8 cellular contexts compared by ENCODE assay signal in the genomic region with DNA sequence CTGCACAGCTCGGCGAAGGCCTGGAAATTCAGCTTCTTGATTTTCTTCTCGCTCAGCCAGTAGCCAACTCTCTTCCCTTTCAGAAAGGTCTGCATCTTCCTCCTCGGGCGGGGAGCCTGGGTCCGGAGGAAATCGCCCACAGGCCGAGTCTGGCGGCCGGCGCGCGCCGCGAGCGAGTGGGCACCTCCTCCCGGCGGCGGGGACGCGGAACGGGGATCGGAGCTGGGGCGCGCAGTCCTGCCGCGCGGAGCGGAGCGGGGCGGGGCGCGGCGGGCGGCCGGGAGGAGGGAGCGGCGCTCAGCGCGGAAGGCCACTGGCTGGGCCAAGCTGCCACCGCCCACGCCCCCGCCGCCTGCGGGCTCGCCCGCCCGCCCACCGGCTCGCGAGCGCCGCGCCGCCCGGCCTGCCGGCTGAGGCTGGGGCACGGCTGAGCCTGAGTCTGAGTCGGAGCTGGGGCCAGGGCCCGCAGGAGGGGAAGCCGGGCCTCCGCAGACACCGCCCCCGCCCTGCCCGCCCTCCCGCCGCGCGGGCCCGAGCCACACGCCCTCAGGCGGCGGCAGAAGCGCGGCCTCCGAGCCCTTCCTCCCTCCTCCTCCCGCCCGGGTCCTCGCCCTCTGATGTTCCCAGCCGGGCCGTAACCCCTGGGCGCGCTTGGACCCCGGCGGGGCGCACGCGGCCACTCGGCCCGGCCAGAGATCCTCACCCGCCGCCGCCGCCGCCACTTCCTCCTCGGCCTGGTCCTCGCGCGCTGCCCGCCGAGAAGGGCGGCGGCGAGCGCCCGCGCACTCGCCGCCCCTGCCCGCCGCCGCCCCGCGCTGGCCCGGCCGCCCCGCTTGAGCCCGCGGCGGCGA. TPM values are rescaled to one million over a fixed set of nuclear protein-coding genes. Genes with fewer than 3 reads are reported as not detected.
A peak's percentile ranks its signal among the peaks of the same experiment; 100 is the strongest.
DNase-seq lines count a peak whose midpoint lies in the region; ATAC-seq and TF ChIP-seq lines count a peak whose summit lies in the region.

No MANE protein-coding gene starts in this region.

- peak overlapping the region; percentile 83 for H3K4me3 ChIP-seq in HUES48 (ENCODE audit: low read depth, low read length)
- H3K4me3 ChIP-seq in OCI-LY3 (ENCODE audit: low read length), result peak overlapping the region; percentile 89
- H3K4me3 ChIP-seq in esophagus (ENCODE audit: low read depth in 1 of 2, low read length in 2 of 2), result peak overlapping the region; percentile 71 to 86
- H3K4me3 ChIP-seq in muscle layer of duodenum (ENCODE audit: low read depth in 1 of 2, low read length in 2 of 2), result peak overlapping the region; percentile 63 to 84

- H3K4me3 Mint-ChIP-seq in Calu3 (ENCODE audit: low read depth, unreplicated experiment), result peak overlapping the region; percentile 86

- peaks cover 41% of the 10 kb centered on the region for H3K36me3 Mint-ChIP-seq in Calu3 (ENCODE audit: insufficient read depth, unreplicated experiment)

- intact Hi-C loops in Calu3 (cut with micrococcal nuclease; ENCODE audit: unreplicated experiment), result no loop called here

- H3K27ac ChIP-seq in HUES48 (ENCODE audit: low read depth, low read length) (peak overlapping the region; percentile 88), OCI-LY3 (ENCODE audit: low read length) (peak overlapping the region; percentile 44; the same call in 1 of the 2 replicates), esophagus (ENCODE audit: low read depth in 2 of 2, low read length in 1 of 2) (peak overlapping the region; percentile 96 to 98), muscle layer of duodenum (ENCODE audit: low read length) (peak overlapping the region; percentile 46)

- no peak overlapping the region; the same call in 1 of the 2 replicates for H2AFZ ChIP-seq in OCI-LY3 (ENCODE audit: low read depth, low read length)

- H3K9me3 Mint-ChIP-seq in Calu3 (ENCODE audit: low read depth, unreplicated experiment), result no peaks in the 10 kb centered on the region

- BruUV-seq in Calu3 (replicated peaks; lab: Mats Ljungman, UMichigan), result no TSS peak

- ATAC-seq in GM21390 (IDR thresholded peaks at IDR 0.05; ENCODE audit: unreplicated experiment), result peak; percentile 80

- H3K27me3 ChIP-seq in HUES48 (ENCODE audit: control insufficient read depth, insufficient read depth, low read length) (no peaks in the 10 kb centered on the region), OCI-LY3 (ENCODE audit: low read depth, low read length) (no peaks in the 10 kb centered on the region), esophagus (ENCODE audit: control insufficient read depth in 1 of 2, insufficient read depth in 2 of 2, low read length in 2 of 2) (no peaks in the 10 kb centered on the region), muscle layer of duodenum (ENCODE audit: low read depth, low read length) (no peaks in the 10 kb centered on the region)

- peaks cover 9% of the 10 kb centered on the region for H3K4me1 Mint-ChIP-seq in Calu3 (ENCODE audit: low read depth, unreplicated experiment)

- no peak for TF ChIP-seq CTCF in Calu3 (IDR thresholded peaks at IDR 0.05; ENCODE audit: unreplicated experiment)
- no peak for TF ChIP-seq CTCF in OCI-LY3 (IDR thresholded peaks at IDR 0.05; ENCODE audit: low read depth, low read length)

- 0 to 1% methylated on average over 42 to 121 of the region's 121 CpGs for WGBS in esophagus, 2 donors

- peaks cover 6% of the 10 kb centered on the region; the same call in 1 of the 2 replicates for H4K20me1 ChIP-seq in OCI-LY3 (ENCODE audit: insufficient read depth, low read length)

- H3K9me3 ChIP-seq in HUES48 (ENCODE audit: control insufficient read depth, insufficient read depth, low read length) (no peaks in the 10 kb centered on the region), OCI-LY3 (ENCODE audit: insufficient read depth, low read length) (no peaks in the 10 kb centered on the region), esophagus (ENCODE audit: control insufficient read depth in 2 of 2, insufficient read depth in 1 of 2, low read depth in 1 of 2, low read length in 1 of 2) (no peaks in the 10 kb centered on the region), muscle layer of duodenum (ENCODE audit: control insufficient read depth in 1 of 2, low read length in 2 of 2) (no peaks in the 10 kb centered on the region)

- H3K27me3 Mint-ChIP-seq in Calu3 (ENCODE audit: unreplicated experiment), result no peaks in the 10 kb centered on the region

- H3K36me3 ChIP-seq in HUES48 (ENCODE audit: control insufficient read depth, insufficient read depth, low read length) (no peaks in the 10 kb centered on the region), OCI-LY3 (replicated peaks; ENCODE audit: low read depth, low read length) (no peaks in the 10 kb centered on the region), esophagus (ENCODE audit: control insufficient read depth in 2 of 2, insufficient read depth in 2 of 2, low read length in 1 of 2) (no peaks in the 10 kb centered on the region), muscle layer of duodenum (ENCODE audit: control insufficient read depth in 1 of 2, insufficient read depth in 2 of 2, low read length in 2 of 2) (no peaks in the 10 kb centered on the region)

- peak overlapping the region; percentile 71 for H3K27ac Mint-ChIP-seq in Calu3 (ENCODE audit: unreplicated experiment)

- no peak overlapping the region; the same call in 1 of the 2 replicates for H3K9ac ChIP-seq in HUES48 (ENCODE audit: low read depth, low read length)
- peak overlapping the region; percentile 74 for H3K9ac ChIP-seq in OCI-LY3 (ENCODE audit: low read length)

- CTCF ChIA-PET in Calu3 (lab: Charles Lee), result interaction anchor here (0.7 to 1.3 kb wide), 5 partner anchors 17 to 234 kb away, joined by 3 to 6 read pairs (median 4); no protein-coding TSS in a partner anchor

- H3K4me1 ChIP-seq in HUES48 (ENCODE audit: control insufficient read depth, insufficient read depth, low read length) (peaks cover 20% of the 10 kb centered on the region), OCI-LY3 (ENCODE audit: low read length) (peaks cover 27% of the 10 kb centered on the region), esophagus (ENCODE audit: control insufficient read depth in 2 of 2, insufficient read depth in 2 of 2, low read length in 1 of 2) (peaks cover 4 to 12% of the 10 kb centered on the region in 2 donors), muscle layer of duodenum (ENCODE audit: control insufficient read depth in 1 of 2, insufficient read depth in 2 of 2, low read length in 2 of 2) (peaks cover 19 to 26% of the 10 kb centered on the region in 2 donors)

- peak overlapping the region; percentile 78 for H3K4me2 ChIP-seq in OCI-LY3 (ENCODE audit: low read length)

- DNase-seq in Calu3, result peak; percentile 92
- DNase-seq in activated T-cell treated with anti-CD3 and anti-CD28 coated beads for 48 hours (ENCODE audit: low read depth), result peak; percentile 89
- DNase-seq in stimulated activated CD8-positive, alpha-beta memory T cell treated with anti-CD3 and anti-CD28 coated beads, Interleukin-7, amount 100 ng/mL, for 24 hours (ENCODE audit: low read depth), result peak; percentile 64

- peaks cover 10% of the 10 kb centered on the region; the same call in 1 of the 2 replicates for H3K79me2 ChIP-seq in OCI-LY3 (ENCODE audit: low read length)

RNA-seq across cellular contexts. Expression of a gene that starts 0.4 kb away (rescaled TPM):
- 94.3 and 109 TPM in 2 replicates for total RNA-seq in Calu3 (2022)
- 10 to 100 TPM; 15.8 to 22.4 TPM for polyA plus RNA-seq in esophagus

Comparison
In these comparisons a context has a peak if more than half of its experiments do, and no peak if none do; other contexts are left out.
1. Peak in every context shown above with its lines: DNase-seq, ATAC-seq, H3K4me3 ChIP-seq and H3K27ac ChIP-seq.
2. H3K27ac ChIP-seq: peak in every context shown above with its lines; median percentile 97 in esophagus; 88 in HUES48; 46 in muscle layer of duodenum; 44 in OCI-LY3.